In the genomic region with DNA sequence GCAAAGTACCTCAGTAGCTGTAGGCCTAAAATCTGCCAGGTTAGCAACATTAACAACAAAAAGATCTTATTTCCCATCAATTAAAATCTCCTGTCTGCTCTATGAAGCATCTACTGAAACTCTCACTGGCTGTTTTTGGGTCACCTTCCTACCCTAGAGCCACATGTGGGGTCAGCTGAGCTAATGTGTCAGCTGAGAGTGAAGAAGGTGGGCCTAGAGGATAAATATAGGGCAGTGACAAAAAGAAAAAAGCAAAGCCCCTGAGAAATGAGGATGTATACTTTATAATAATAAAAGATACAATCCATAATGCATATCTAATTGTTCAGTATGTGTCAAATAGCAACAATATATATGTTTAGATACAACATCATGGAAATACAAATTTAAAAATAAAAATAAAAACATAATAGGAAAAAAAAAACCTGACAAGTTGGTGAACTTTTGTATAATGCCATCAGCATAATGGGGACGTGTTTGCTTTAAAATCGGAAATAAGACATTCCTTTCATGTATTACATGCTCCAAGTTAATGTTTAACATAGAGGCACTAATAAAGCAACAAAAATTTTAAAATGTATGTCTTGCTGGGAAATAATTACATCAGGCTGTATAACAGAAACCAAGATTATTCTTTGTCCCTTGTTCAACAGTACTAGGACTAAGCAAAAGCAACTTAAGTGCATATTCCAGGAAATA, we compare ENCODE assay signal across 17 cellular contexts.
"Had no signal": no experiment of that assay in that cellular context is flagged by ENCODE, and none has a peak within 500 bp of the region (broad histone marks: within the 10 kb centered on the region; RNA-seq: fewer than 3 reads in every experiment).

No MANE protein-coding gene starts in this region.

- H3K4me3 ChIP-seq: dorsolateral prefrontal cortex, prostate gland, right lobe of liver, suprapubic skin, upper lobe of right lung had no signal

- H3K27ac ChIP-seq: brain microvascular endothelial cell, dorsolateral prefrontal cortex, prostate gland, right lobe of liver, suprapubic skin, upper lobe of right lung had no signal

- H3K9me3 ChIP-seq: prostate gland, right lobe of liver, suprapubic skin, upper lobe of right lung had no signal

- H3K9me3 Mint-ChIP-seq: activated naive CD8-positive, alpha-beta T cell treated with anti-CD3 and anti-CD28 coated beads for 36 hours; activated T-cell treated with anti-CD3 and anti-CD28 coated beads, Interleukin-2, amount 50 U/mL, for 4 hours had no signal

- ATAC-seq: activated CD4-positive, CD25-positive, alpha-beta regulatory T cell treated with anti-CD3 and anti-CD28 coated beads, Interleukin-2, amount 50 U/mL, for 24 hours; activated T-cell treated with anti-CD3 and anti-CD28 coated beads, Interleukin-2, amount 50 U/mL, for 4 hours; esophagus mucosa had no signal

- H3K27me3 Mint-ChIP-seq: activated naive CD8-positive, alpha-beta T cell treated with anti-CD3 and anti-CD28 coated beads for 36 hours; naive B cell had no signal

- H3K4me3 Mint-ChIP-seq: activated naive CD8-positive, alpha-beta T cell treated with anti-CD3 and anti-CD28 coated beads for 36 hours; activated T-cell treated with anti-CD3 and anti-CD28 coated beads, Interleukin-2, amount 50 U/mL, for 4 hours; naive B cell had no signal

- H3K27ac Mint-ChIP-seq: activated naive CD8-positive, alpha-beta T cell treated with anti-CD3 and anti-CD28 coated beads for 36 hours; naive B cell had no signal

- H3K4me1 Mint-ChIP-seq: activated naive CD8-positive, alpha-beta T cell treated with anti-CD3 and anti-CD28 coated beads for 36 hours; naive B cell had no signal

- H3K27me3 ChIP-seq: brain microvascular endothelial cell, dorsolateral prefrontal cortex, right lobe of liver, suprapubic skin, upper lobe of right lung had no signal

- H3K4me1 ChIP-seq: prostate gland, suprapubic skin, upper lobe of right lung had no signal

- H3K36me3 ChIP-seq: brain microvascular endothelial cell, prostate gland, right lobe of liver, suprapubic skin, upper lobe of right lung had no signal

- H3K36me3 Mint-ChIP-seq: activated naive CD8-positive, alpha-beta T cell treated with anti-CD3 and anti-CD28 coated beads for 36 hours; naive B cell had no signal

- DNase-seq: activated gamma-delta T cell treated with Interleukin-2 at 50 U/mL for 16 hours; activated naive CD8-positive, alpha-beta T cell treated with anti-CD3 and anti-CD28 coated beads for 36 hours; activated T-cell treated with anti-CD3 and anti-CD28 coated beads, Interleukin-2, amount 50 U/mL, for 4 hours; brain microvascular endothelial cell; cerebellar nuclear complex; dorsolateral prefrontal cortex; glutamatergic neuron; midbrain; naive B cell; right lobe of liver; stimulated activated CD4-positive, alpha-beta T cell treated with anti-CD3 and anti-CD28 coated beads, Interleukin-2, amount 100 ng/mL, for 24 hours; stimulated activated naive CD4-positive, alpha-beta T cell; upper lobe of right lung had no signal
